In genomic region chr9:126123927-126124326, GRCh38 we compare ENCODE assay signal across 17 cellular contexts.
"Had no signal": no experiment of that assay in that cellular context is flagged by ENCODE, and none has a peak within 500 bp of the region (broad histone marks: within the 10 kb centered on the region; RNA-seq: fewer than 3 reads in every experiment).

No MANE protein-coding gene starts in this region.

- H3K9me3 ChIP-seq: esophagus squamous epithelium, gastroesophageal sphincter, ovary, suprapubic skin, thyroid gland, uterus had no signal

- H3K27me3 ChIP-seq: gastroesophageal sphincter, ovary, thyroid gland, uterus had no signal

- H3K4me1 ChIP-seq: suprapubic skin, thyroid gland, uterus had no signal

- H3K36me3 ChIP-seq: esophagus squamous epithelium, gastroesophageal sphincter, ovary, suprapubic skin, thyroid gland, uterus had no signal

- H3K4me3 ChIP-seq: esophagus squamous epithelium, gastroesophageal sphincter, ovary, smooth muscle cell, suprapubic skin, thyroid gland, uterus had no signal

- DNase-seq: cortex of kidney; effector memory CD8-positive, alpha-beta T cell; esophagus squamous epithelium; foreskin fibroblast; glutamatergic neuron; kidney glomerular epithelial cell; mammary epithelial cell; naive thymus-derived CD8-positive, alpha-beta T cell; ovary; right cardiac atrium; stimulated activated CD4-positive, alpha-beta T cell treated with anti-CD3 and anti-CD28 coated beads, Interleukin-2, amount 100 ng/mL, for 48 hours; stimulated activated naive CD8-positive, alpha-beta T cell treated with anti-CD3 and anti-CD28 coated beads, Interleukin-15, Interleukin-2, amounts not matched to agents 100 U/mL and 50 U/mL, for 24 hours; thyroid gland; uterus had no signal

- H3K27ac ChIP-seq: esophagus squamous epithelium, gastroesophageal sphincter, ovary, suprapubic skin, thyroid gland, uterus had no signal

- H3K4me2 ChIP-seq: smooth muscle cell had no signal
